ENCODE assay signal across 14 cellular contexts in genomic region chr9:131180454-131180853, GRCh38. TPM values are rescaled to one million over a fixed set of nuclear protein-coding genes. Genes with fewer than 3 reads are reported as not detected.
A peak's percentile ranks its signal among the peaks of the same experiment; 100 is the strongest.
DNase-seq lines count a peak whose midpoint lies in the region; ATAC-seq and TF ChIP-seq lines count a peak whose summit lies in the region.
"Had no signal": no experiment of that assay in that cellular context is flagged by ENCODE, and none has a peak within 500 bp of the region (broad histone marks: within the 10 kb centered on the region; RNA-seq: fewer than 3 reads in every experiment).

No MANE protein-coding gene starts in this region.

- H3K9me3 ChIP-seq in SK-N-SH: no peaks in the 10 kb centered on the region
- H3K9me3 ChIP-seq: adrenal gland had no signal

- peaks cover 37% of the 10 kb centered on the region for H3F3A ChIP-seq in SK-N-SH (replicated peaks; ENCODE audit: insufficient read depth)

- peak overlapping the region; percentile 36 to 96; a peak in 3 of 4 replicates for H3K27ac ChIP-seq in SK-N-SH (ENCODE audit: low read depth in 2 of 2, low read length in 1 of 2)
- H3K27ac ChIP-seq: adrenal gland, HL-60 had no signal

- peaks cover 11% of the 10 kb centered on the region for H3K36me3 Mint-ChIP-seq in natural killer cell

- peaks cover 48 to 49% of the 10 kb centered on the region in 2 experiments for H3K36me3 ChIP-seq in SK-N-SH (replicated peaks in 1 of 2; ENCODE audit: control insufficient read depth in 1 of 2, insufficient read depth in 2 of 2, low read length in 1 of 2)

- POLR2A ChIA-PET in SK-N-SH (lab: Yijun Ruan, JAX): no interaction called here

- WGBS in SK-N-SH (ENCODE audit: low lambda C conversion rate): 23% methylated on average over 6 of the region's 6 CpGs

- H3K27ac Mint-ChIP-seq in natural killer cell: no peak overlapping the region
- H3K27ac Mint-ChIP-seq: nephron had no signal

- CTCF ChIA-PET in SK-N-SH (lab: Yijun Ruan, JAX): interaction anchor here (1.0 to 11.8 kb wide), 7 partner anchors 11 to 169 kb away, joined by 3 to 192 read pairs (median 4); partner anchors contain the start of gene PLPP7

- DNase-seq in EH (ENCODE audit: low read depth) (peak; percentile 98), SK-N-SH (no peak), fibroblast of mammary gland (ENCODE audit: low read depth) (peak; percentile 89), myocyte (ENCODE audit: low read depth) (peak; percentile 80), natural killer cell (no peak), DMS114 treated with DMSO at 0.1 percent for 48 hours (lab: John Stamatoyannopoulos, UW; ENCODE audit: unreplicated experiment) (no peak)
- DNase-seq: activated CD4-positive, CD25-positive, alpha-beta regulatory T cell; adrenal gland; NCI-H510A treated with DMSO at 0.1 percent for 48 hours; stimulated activated CD4-positive, alpha-beta T cell treated with anti-CD3 and anti-CD28 coated beads, Interleukin-15, amount 100 ng/mL, for 24 hours had no signal

- no peak overlapping the region for H3K4me3 Mint-ChIP-seq in natural killer cell
- H3K4me3 Mint-ChIP-seq: nephron had no signal

- no peak for TF ChIP-seq RAD21 in SK-N-SH (IDR thresholded peaks at IDR 0.05; ENCODE audit: low read length)

- H2AFZ ChIP-seq in SK-N-SH (ENCODE audit: low read depth): no peak overlapping the region

- TF ChIP-seq EP300 in SK-N-SH (IDR thresholded peaks at IDR 0.05; ENCODE audit: borderline replicate concordance in 1 of 2, low read depth in 1 of 2, low read length in 1 of 2): peak in 1 of 2 experiments; percentile 47; a peak in 1 of 4 replicates

- no peaks in the 10 kb centered on the region for H3K9me3 Mint-ChIP-seq in natural killer cell
- H3K9me3 Mint-ChIP-seq: nephron had no signal

- H3K79me2 ChIP-seq in SK-N-SH (ENCODE audit: insufficient read depth): peaks cover 10% of the 10 kb centered on the region; the same call in 1 of the 2 replicates

- peak overlapping the region; percentile 48; the same call in 1 of the 2 replicates for H3K4me2 ChIP-seq in SK-N-SH

- H3K9me2 ChIP-seq in SK-N-SH: no peaks in the 10 kb centered on the region

- no peak for ATAC-seq in natural killer cell
- no peak for ATAC-seq in GM18867 (IDR thresholded peaks at IDR 0.05; ENCODE audit: unreplicated experiment)
- no peak for ATAC-seq in GM21526 (IDR thresholded peaks at IDR 0.05; ENCODE audit: low FRiP score, unreplicated experiment)

- no peak for TF ChIP-seq CTCF in SK-N-SH (IDR thresholded peaks at IDR 0.05)
- no peak for TF ChIP-seq CTCF in fibroblast of mammary gland (conservative IDR thresholded peaks at IDR 0.05; ENCODE audit: control insufficient read depth, insufficient read depth, low read depth, low read length)
- no peak for TF ChIP-seq CTCF in natural killer cell (IDR thresholded peaks at IDR 0.05)

- intact Hi-C loops in natural killer cell (cut with micrococcal nuclease): no loop called here

- peaks cover 9 to 24% of the 10 kb centered on the region in 2 donors for H3K4me1 Mint-ChIP-seq in natural killer cell

- peak overlapping the region; percentile 59; the same call in 1 of the 2 replicates for H3K9ac ChIP-seq in SK-N-SH

- H3K27me3 ChIP-seq in SK-N-SH (ENCODE audit: insufficient read depth): no peaks in the 10 kb centered on the region
- H3K27me3 ChIP-seq: adrenal gland had no signal

- peaks cover 0 to 24% of the 10 kb centered on the region in 2 experiments; a peak in 2 of 4 replicates for H3K4me1 ChIP-seq in SK-N-SH (ENCODE audit: control insufficient read depth in 1 of 2, insufficient read depth in 2 of 2, low read depth in 1 of 2, low read length in 1 of 2)
- H3K4me1 ChIP-seq: adrenal gland had no signal

- H3K27me3 Mint-ChIP-seq in natural killer cell (ENCODE audit: low read depth in 2 of 2): no peaks in the 10 kb centered on the region

- no peaks in the 10 kb centered on the region for H4K20me1 ChIP-seq in SK-N-SH (ENCODE audit: insufficient read depth)

- no peak overlapping the region for H3K4me3 ChIP-seq in SK-N-SH (ENCODE audit: low read depth in 2 of 2, low read length in 1 of 2)
- H3K4me3 ChIP-seq in fibroblast of mammary gland (ENCODE audit: control insufficient read depth, low read depth, low read length): no peak overlapping the region
- H3K4me3 ChIP-seq: adrenal gland had no signal

TF ChIP-seq in SK-N-SH, 30 proteins besides CTCF, POLR2A, EP300 and RAD21:
- TF ChIP-seq FOSL2 (IDR thresholded peaks at IDR 0.05; ENCODE audit: borderline replicate concordance, low read depth): peak; percentile 28; the same call in 1 of the 2 replicates
- no peak for TF ChIP-seq USF2 (IDR thresholded peaks at IDR 0.05; ENCODE audit: borderline replicate concordance, low read depth, low read length)
- TF ChIP-seq NRF1 (IDR thresholded peaks at IDR 0.05; ENCODE audit: low read depth, low read length): no peak
- 0 out of 2 replicates have a peak, but pooled peaks have one; percentile 32 for TF ChIP-seq TEAD4 (IDR thresholded peaks at IDR 0.05; ENCODE audit: borderline replicate concordance, insufficient read depth)
- TF ChIP-seq MEF2A (IDR thresholded peaks at IDR 0.05; ENCODE audit: borderline replicate concordance, low read depth): no peak
- no peak for TF ChIP-seq IRF3 (IDR thresholded peaks at IDR 0.05; ENCODE audit: low read depth, low read length)
- TF ChIP-seq, protein P1, sequence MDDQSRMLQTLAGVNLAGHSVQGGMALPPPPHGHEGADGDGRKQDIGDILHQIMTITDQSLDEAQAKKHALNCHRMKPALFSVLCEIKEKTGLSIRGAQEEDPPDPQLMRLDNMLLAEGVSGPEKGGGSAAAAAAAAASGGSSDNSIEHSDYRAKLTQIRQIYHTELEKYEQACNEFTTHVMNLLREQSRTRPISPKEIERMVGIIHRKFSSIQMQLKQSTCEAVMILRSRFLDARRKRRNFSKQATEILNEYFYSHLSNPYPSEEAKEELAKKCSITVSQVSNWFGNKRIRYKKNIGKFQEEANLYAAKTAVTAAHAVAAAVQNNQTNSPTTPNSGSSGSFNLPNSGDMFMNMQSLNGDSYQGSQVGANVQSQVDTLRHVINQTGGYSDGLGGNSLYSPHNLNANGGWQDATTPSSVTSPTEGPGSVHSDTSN (IDR thresholded peaks at IDR 0.05): peak; percentile 21; the same call in 1 of the 2 replicates
- TF ChIP-seq RXRA (IDR thresholded peaks at IDR 0.05; ENCODE audit: borderline replicate concordance, low read depth): no peak
- TF ChIP-seq TAF1 (IDR thresholded peaks at IDR 0.05; ENCODE audit: borderline replicate concordance, low read depth, low read length): no peak
- TF ChIP-seq POLR2AphosphoS5 (IDR thresholded peaks at IDR 0.05; ENCODE audit: low read depth, low read length): peak; percentile 15; the same call in 1 of the 2 replicates
- no peak for TF ChIP-seq CHD2 (IDR thresholded peaks at IDR 0.05; ENCODE audit: low read length, partially characterized antibody)
- no peak for TF ChIP-seq GATA2 (CRISPR knock-in tag; IDR thresholded peaks at IDR 0.05)
- TF ChIP-seq JUND (IDR thresholded peaks at IDR 0.05): no peak
- 0 out of 2 replicates have a peak, but pooled peaks have one; percentile 29 for TF ChIP-seq MAX (IDR thresholded peaks at IDR 0.05; ENCODE audit: low read depth)
- no peak for TF ChIP-seq FOXJ3 (CRISPR knock-in tag; IDR thresholded peaks at IDR 0.05)
- peak; percentile 54; the same call in 1 of the 2 replicates for TF ChIP-seq TCF12 (IDR thresholded peaks at IDR 0.05)
- TF ChIP-seq, protein P2, sequence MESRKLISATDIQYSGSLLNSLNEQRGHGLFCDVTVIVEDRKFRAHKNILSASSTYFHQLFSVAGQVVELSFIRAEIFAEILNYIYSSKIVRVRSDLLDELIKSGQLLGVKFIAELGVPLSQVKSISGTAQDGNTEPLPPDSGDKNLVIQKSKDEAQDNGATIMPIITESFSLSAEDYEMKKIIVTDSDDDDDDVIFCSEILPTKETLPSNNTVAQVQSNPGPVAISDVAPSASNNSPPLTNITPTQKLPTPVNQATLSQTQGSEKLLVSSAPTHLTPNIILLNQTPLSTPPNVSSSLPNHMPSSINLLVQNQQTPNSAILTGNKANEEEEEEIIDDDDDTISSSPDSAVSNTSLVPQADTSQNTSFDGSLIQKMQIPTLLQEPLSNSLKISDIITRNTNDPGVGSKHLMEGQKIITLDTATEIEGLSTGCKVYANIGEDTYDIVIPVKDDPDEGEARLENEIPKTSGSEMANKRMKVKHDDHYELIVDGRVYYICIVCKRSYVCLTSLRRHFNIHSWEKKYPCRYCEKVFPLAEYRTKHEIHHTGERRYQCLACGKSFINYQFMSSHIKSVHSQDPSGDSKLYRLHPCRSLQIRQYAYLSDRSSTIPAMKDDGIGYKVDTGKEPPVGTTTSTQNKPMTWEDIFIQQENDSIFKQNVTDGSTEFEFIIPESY (IDR thresholded peaks at IDR 0.05; ENCODE audit: borderline replicate concordance, low read depth): no peak
- TF ChIP-seq NFIC (IDR thresholded peaks at IDR 0.05; ENCODE audit: borderline replicate concordance): peak; percentile 37; the same call in 1 of the 2 replicates
- no peak for TF ChIP-seq GABPA (IDR thresholded peaks at IDR 0.05; ENCODE audit: low read depth)

RNA-seq across cellular contexts. Expression of gene NUP214, which starts 55.1 kb away (rescaled TPM):
- 7.6 and 8.0 TPM in 2 replicates for polyA plus RNA-seq in SK-N-SH (2012; rRNA removed)
- polyA plus RNA-seq in SK-N-SH (2012; cell fraction: cytosol; rRNA removed): 3.6 and 4.9 TPM in 2 replicates
- 19.0 and 24.8 TPM in 2 replicates for polyA plus RNA-seq in SK-N-SH (2012; cell fraction: nucleus; rRNA removed)
- total RNA-seq in myocyte: 15.6 and 16.4 TPM in 2 replicates
- polyA plus RNA-seq in myocyte (2012): 18.2 TPM
- total RNA-seq in natural killer cell: 100 to 1,000 TPM; 125 to 133 (median 132) TPM

Comparison
In these comparisons a context has a peak if more than half of its experiments do, and no peak if none do; other contexts are left out.
1. DNase-seq: peak in EH (single experiment), fibroblast of mammary gland (single experiment) and myocyte (single experiment); none in SK-N-SH (single experiment), natural killer cell (single experiment) and DMS114 treated with DMSO at 0.1 percent for 48 hours (single experiment).